In genomic region chr17:68248199-68248825, GRCh38 we compare ENCODE assay signal across 8 cellular contexts. TPM values are rescaled to one million over a fixed set of nuclear protein-coding genes. Genes with fewer than 3 reads are reported as not detected.
DNase-seq lines count a peak whose midpoint lies in the region; ATAC-seq and TF ChIP-seq lines count a peak whose summit lies in the region.

No MANE protein-coding gene starts in this region.

- peaks cover 48% of the 10 kb centered on the region for H3K4me1 Mint-ChIP-seq in activated CD4-positive, alpha-beta T cell treated with anti-CD3 and anti-CD28 coated beads, Interleukin-2, amount 10 ng/mL, durations not matched to agents 7 days and 5 days

- H3K4me3 Mint-ChIP-seq in activated CD4-positive, alpha-beta T cell treated with anti-CD3 and anti-CD28 coated beads, Interleukin-2, amount 10 ng/mL, durations not matched to agents 7 days and 5 days: peak overlapping the region; percentile 91

- H3K9me3 Mint-ChIP-seq in activated CD4-positive, alpha-beta T cell treated with anti-CD3 and anti-CD28 coated beads, Interleukin-2, amount 10 ng/mL, durations not matched to agents 7 days and 5 days: no peaks in the 10 kb centered on the region

- CTCF ChIA-PET in activated CD4-positive, alpha-beta T cell treated with anti-CD3 and anti-CD28 coated beads, Interleukin-2, amount 10 ng/mL, durations not matched to agents 7 days and 5 days (lab: Charles Lee): interaction anchor here (0.6 to 3.5 kb wide), 11 partner anchors 11 to 214 kb away, joined by 3 to 23 read pairs (median 4); no protein-coding TSS in a partner anchor

- TF ChIP-seq CTCF in omental fat pad (IDR thresholded peaks at IDR 0.05): no peak

- H3K27me3 ChIP-seq in HUES48 (ENCODE audit: control insufficient read depth, insufficient read depth, low read length): no peaks in the 10 kb centered on the region

- peak overlapping the region; percentile 76 for H3K27ac ChIP-seq in HUES48 (ENCODE audit: low read depth, low read length)

- peak; percentile 25 for ATAC-seq in GM21367 (IDR thresholded peaks at IDR 0.05; ENCODE audit: unreplicated experiment)
- peak; percentile 76 for ATAC-seq in omental fat pad (ENCODE audit: low FRiP score)
- no peak for ATAC-seq in GM21423 (IDR thresholded peaks at IDR 0.05; ENCODE audit: unreplicated experiment)

- peaks cover 37% of the 10 kb centered on the region for H3K36me3 Mint-ChIP-seq in activated CD4-positive, alpha-beta T cell treated with anti-CD3 and anti-CD28 coated beads, Interleukin-2, amount 10 ng/mL, durations not matched to agents 7 days and 5 days (ENCODE audit: low read depth)

- POLR2A ChIA-PET in activated CD4-positive, alpha-beta T cell treated with anti-CD3 and anti-CD28 coated beads, Interleukin-2, amount 10 ng/mL, durations not matched to agents 7 days and 5 days (lab: Charles Lee): interaction anchor here (0.8 to 1.4 kb wide), 2 partner anchors 10 to 42 kb away, joined by 4 to 7 read pairs; no protein-coding TSS in a partner anchor

- H3K4me1 ChIP-seq in HUES48 (ENCODE audit: control insufficient read depth, insufficient read depth, low read length): peaks cover 3% of the 10 kb centered on the region; the same call in 1 of the 2 replicates

- H3K36me3 ChIP-seq in HUES48 (ENCODE audit: control insufficient read depth, insufficient read depth, low read length): peaks cover 24% of the 10 kb centered on the region

- peak overlapping the region; percentile 87 for H3K27ac Mint-ChIP-seq in activated CD4-positive, alpha-beta T cell treated with anti-CD3 and anti-CD28 coated beads, Interleukin-2, amount 10 ng/mL, durations not matched to agents 7 days and 5 days

- no peaks in the 10 kb centered on the region for H3K27me3 Mint-ChIP-seq in activated CD4-positive, alpha-beta T cell treated with anti-CD3 and anti-CD28 coated beads, Interleukin-2, amount 10 ng/mL, durations not matched to agents 7 days and 5 days

- no peaks in the 10 kb centered on the region for H3K9me3 ChIP-seq in HUES48 (ENCODE audit: control insufficient read depth, insufficient read depth, low read length)

- DNase-seq in EH (ENCODE audit: low read depth) (peak; percentile 72), fibroblast of the conjunctiva (ENCODE audit: low read depth) (peak; percentile 64), omental fat pad (ENCODE audit: low spot score) (no peak), NCI-H510A (lab: John Stamatoyannopoulos, UW) (no peak)
- peak; percentile 59 for DNase-seq in activated CD4-positive, alpha-beta T cell treated with anti-CD3 and anti-CD28 coated beads, Interleukin-2, amount 10 ng/mL, durations not matched to agents 7 days and 5 days

- peak overlapping the region; percentile 70 for H3K9ac ChIP-seq in HUES48 (ENCODE audit: low read depth, low read length)

- peak overlapping the region; percentile 98 for H3K4me3 ChIP-seq in HUES48 (ENCODE audit: low read depth, low read length)

RNA-seq across cellular contexts. Expression of gene AMZ2, which starts 0.5 kb away (rescaled TPM):
- 10 to 100 TPM; 72.5 to 82.3 TPM for total RNA-seq in activated CD4-positive, alpha-beta T cell treated with anti-CD3 and anti-CD28 coated beads, Interleukin-2, amount 10 ng/mL, durations not matched to agents 7 days and 5 days
- 10 to 100 TPM; 26.6 to 59.6 (median 48.1) TPM for total RNA-seq in omental fat pad

RNA-seq across cellular contexts. Expression of gene SLC16A6, which starts 42.6 kb away (rescaled TPM):
- 1 to 10 TPM; 5.6 to 6.8 TPM for total RNA-seq in activated CD4-positive, alpha-beta T cell treated with anti-CD3 and anti-CD28 coated beads, Interleukin-2, amount 10 ng/mL, durations not matched to agents 7 days and 5 days
- 1 to 10 TPM in 3 of 4 donors, under 1 TPM in 1; 0.38 to 7.3 (median 2.2) TPM for total RNA-seq in omental fat pad

RNA-seq across cellular contexts. Expression of gene ARSG, which starts 43.0 kb away (rescaled TPM):
- total RNA-seq in activated CD4-positive, alpha-beta T cell treated with anti-CD3 and anti-CD28 coated beads, Interleukin-2, amount 10 ng/mL, durations not matched to agents 7 days and 5 days: 10 to 100 TPM; 11.7 to 13.8 TPM
- total RNA-seq in omental fat pad: 1 to 10 TPM; 1.4 to 8.2 (median 2.6) TPM

Comparison
In these comparisons a context has a peak if more than half of its experiments do, and no peak if none do; other contexts are left out.
1. DNase-seq: peak in EH (single experiment), activated CD4-positive, alpha-beta T cell treated with anti-CD3 and anti-CD28 coated beads, Interleukin-2, amount 10 ng/mL, durations not matched to agents 7 days and 5 days (single experiment) and fibroblast of the conjunctiva (single experiment); none in omental fat pad (single experiment) and NCI-H510A (single experiment).